Comparison of ENCODE assay signal across 11 cellular contexts in the genomic region with DNA sequence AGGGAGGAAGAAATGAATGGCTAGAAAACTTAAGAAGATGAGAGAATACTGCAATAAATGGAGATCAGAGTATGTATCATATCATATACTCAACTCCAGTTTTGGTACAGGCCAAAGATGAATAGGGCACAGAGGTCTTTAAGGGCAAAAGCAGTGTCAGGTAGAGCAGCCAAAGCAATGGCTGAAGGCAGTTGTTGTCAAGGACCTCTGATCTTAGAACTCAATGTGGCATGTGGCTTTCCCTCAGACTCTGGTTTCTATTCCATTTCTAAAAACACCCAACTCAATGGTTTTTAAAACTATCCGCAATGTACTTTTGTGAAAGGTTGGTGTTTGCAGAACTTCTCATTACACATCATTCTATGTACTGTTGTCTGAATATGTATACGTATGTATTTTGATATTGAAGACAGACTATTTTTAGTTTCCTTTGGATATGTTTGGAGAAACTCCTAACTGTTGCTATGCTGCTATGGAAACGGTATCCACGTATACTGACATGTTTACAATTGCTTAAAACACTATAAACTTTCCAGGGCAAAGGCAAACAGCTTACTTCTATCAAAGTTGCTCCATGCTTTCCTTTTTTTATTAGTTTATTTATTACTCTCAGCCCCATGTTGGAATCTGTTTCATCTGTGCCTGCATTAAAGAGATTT. TPM values are rescaled to one million over a fixed set of nuclear protein-coding genes. Genes with fewer than 3 reads are reported as not detected.
DNase-seq lines count a peak whose midpoint lies in the region; ATAC-seq, FAIRE-seq and TF ChIP-seq lines count a peak whose summit lies in the region.
"Had no signal": no experiment of that assay in that cellular context is flagged by ENCODE, and none has a peak within 500 bp of the region (broad histone marks: within the 10 kb centered on the region; RNA-seq: fewer than 3 reads in every experiment).

No MANE protein-coding gene starts in this region.

- H3F3A ChIP-seq in PC-3 (ENCODE audit: low read length, unreplicated experiment), result peaks cover 3% of the 10 kb centered on the region

- H2AFZ ChIP-seq in PC-3 (ENCODE audit: low read length), result no peak overlapping the region

- ATAC-seq in PC-3 (peak; percentile 54), GM21786 (IDR thresholded peaks at IDR 0.05; ENCODE audit: unreplicated experiment) (no peak)

- H3K27me3 Mint-ChIP-seq in osteocyte (ENCODE audit: unreplicated experiment), result no peaks in the 10 kb centered on the region

- H3K27ac Mint-ChIP-seq in osteocyte (ENCODE audit: unreplicated experiment), result peak overlapping the region; percentile 93

- H4K20me1 ChIP-seq in PC-3 (ENCODE audit: low read length), result no peaks in the 10 kb centered on the region

- no peak overlapping the region for H3K4me3 ChIP-seq in GM12865 (ENCODE audit: low read depth, low read length)
- peak overlapping the region; percentile 50 for H3K4me3 ChIP-seq in PC-3 (ENCODE audit: low read length)

- BruUV-seq in PC-3 (replicated peaks; lab: Mats Ljungman, UMichigan), result TSS peak; percentile 64

- intact Hi-C loops in PC-3 (cut with micrococcal nuclease), result loop anchor here (2.0 to 5.0 kb wide), 2 partner anchors 65 to 110 kb away; no protein-coding TSS in a partner anchor

- no peaks in the 10 kb centered on the region for H3K9me2 ChIP-seq in PC-3 (replicated peaks; ENCODE audit: low read length)

- TF ChIP-seq CTCF in GM12865 (IDR thresholded peaks at IDR 0.05; ENCODE audit: insufficient read depth, low read depth, low read length, missing control alignments) (no peak), PC-3 (conservative IDR thresholded peaks at IDR 0.05; ENCODE audit: low read depth, low read length) (no peak), osteocyte (IDR thresholded peaks at IDR 0.05) (no peak)

- no peaks in the 10 kb centered on the region for H3K9me3 ChIP-seq in PC-3 (ENCODE audit: low read length)

- peak overlapping the region; percentile 94 for H3K27ac ChIP-seq in PC-3 (ENCODE audit: low read length)

- no peaks in the 10 kb centered on the region for H3K36me3 ChIP-seq in PC-3 (ENCODE audit: low read depth, low read length)

- peaks cover 34% of the 10 kb centered on the region for H3K4me1 ChIP-seq in PC-3 (ENCODE audit: insufficient read depth, low read length)

- peak; percentile 98 for FAIRE-seq in endometrium (lab: Jason Lieb, UNC)

- no peaks in the 10 kb centered on the region for H3K27me3 ChIP-seq in PC-3 (ENCODE audit: low read length)

- H3K4me1 Mint-ChIP-seq in osteocyte (ENCODE audit: unreplicated experiment), result peaks cover 44% of the 10 kb centered on the region

- H3K79me2 ChIP-seq in PC-3 (ENCODE audit: low read length), result no peaks in the 10 kb centered on the region

- DNase-seq in GM12865 (ENCODE audit: low read depth) (peak; percentile 72), PC-3 (peak; percentile 74), osteocyte (ENCODE audit: extremely low spot score, unreplicated experiment) (no peak), NCI-H526 (lab: John Stamatoyannopoulos, UW) (no peak), NAMALWA (ENCODE audit: low spot score) (no peak), GDM1 (lab: John Stamatoyannopoulos, UW) (no peak)
- DNase-seq: activated CD8-positive, alpha-beta memory T cell treated with anti-CD3 and anti-CD28 coated beads, Interleukin-2, amount 50 U/mL, for 48 hours; NCI-H82; stimulated activated CD4-positive, alpha-beta T cell treated with anti-CD3 and anti-CD28 coated beads, Interleukin-2, amount 100 ng/mL, for 48 hours had no signal

- CTCF ChIA-PET in PC-3 (lab: Charles Lee), result interaction anchor here (1.7 kb wide), 1 partner anchor 110 kb away, joined by 4 read pairs; no protein-coding TSS in a partner anchor

- H3K9ac ChIP-seq in PC-3 (ENCODE audit: low read length), result peak overlapping the region; percentile 75

- H3K9me3 Mint-ChIP-seq in osteocyte (ENCODE audit: unreplicated experiment), result peaks cover 6% of the 10 kb centered on the region

- peak overlapping the region; percentile 81 for H3K4me2 ChIP-seq in PC-3 (ENCODE audit: low read length)

- POLR2A ChIA-PET in PC-3 (lab: Charles Lee; ENCODE audit: unreplicated experiment), result interaction anchor here (0.7 kb wide), 1 partner anchor 134 kb away, joined by 11 read pairs; no protein-coding TSS in a partner anchor

- H3K36me3 Mint-ChIP-seq in osteocyte (ENCODE audit: unreplicated experiment), result no peaks in the 10 kb centered on the region

- no peak overlapping the region for H3K4me3 Mint-ChIP-seq in osteocyte (ENCODE audit: unreplicated experiment)

RNA-seq across cellular contexts. Expression of a gene that starts 58.1 kb away (rescaled TPM):
- total RNA-seq in PC-3 (2014; rRNA removed), result 5.6 and 10.4 TPM in 2 replicates
- 30.2 and 31.5 TPM in 2 replicates for total RNA-seq in osteocyte

Comparison
In these comparisons a context has a peak if more than half of its experiments do, and no peak if none do; other contexts are left out.
1. DNase-seq: peak in GM12865 (single experiment) and PC-3 (single experiment); none in osteocyte (single experiment), NCI-H526 (0 of 2), NAMALWA (single experiment) and GDM1 (single experiment).